8 cellular contexts compared by ENCODE assay signal in the genomic region with DNA sequence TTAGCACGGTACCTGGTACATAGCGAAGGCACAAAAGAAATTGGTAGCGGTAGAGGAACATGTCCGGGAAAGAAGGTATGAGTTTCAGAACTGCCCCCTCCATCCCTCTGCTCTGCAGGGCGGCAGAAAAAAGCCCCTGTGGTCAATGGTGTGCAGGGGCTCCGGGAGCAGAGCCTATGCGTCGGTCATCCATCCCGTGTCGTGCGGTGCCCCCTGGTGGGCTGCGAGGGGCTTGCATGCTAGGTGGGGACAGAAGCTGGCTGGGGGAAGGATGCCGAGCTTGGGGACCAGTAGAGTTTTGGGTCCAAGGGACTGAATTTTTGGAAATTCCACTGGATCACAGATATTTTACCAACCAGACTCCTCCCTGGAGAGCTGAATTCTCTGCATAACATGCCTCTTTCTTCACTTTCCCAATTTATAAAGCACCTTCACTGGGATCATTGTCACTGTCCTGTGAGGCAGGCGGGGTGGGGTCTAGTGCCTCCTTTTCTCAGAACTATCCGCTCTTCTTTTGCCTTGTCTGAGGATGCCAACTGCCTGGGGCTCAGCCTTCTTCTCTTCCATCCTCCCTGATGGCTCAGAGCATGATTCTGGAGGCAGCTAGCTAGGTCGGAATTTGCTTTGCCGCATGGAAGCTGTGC.
DNase-seq lines count a peak whose midpoint lies in the region; TF ChIP-seq lines count a peak whose summit lies in the region.

No MANE protein-coding gene starts in this region.

- peak; percentile 84 for TF ChIP-seq RAD21 in Ishikawa (IDR thresholded peaks at IDR 0.05; ENCODE audit: low read depth)

- no peak overlapping the region for H2AFZ ChIP-seq in SU-DHL-6 (ENCODE audit: low read depth, low read length, severe bottlenecking)
- H2AFZ ChIP-seq in hepatocyte, result no peak overlapping the region
- H2AFZ ChIP-seq in smooth muscle cell (ENCODE audit: low read depth), result no peak overlapping the region

- H3K36me3 ChIP-seq in SU-DHL-6 (ENCODE audit: low read length), result no peaks in the 10 kb centered on the region
- H3K36me3 ChIP-seq in hepatocyte (replicated peaks; ENCODE audit: insufficient read depth, low read depth), result no peaks in the 10 kb centered on the region
- H3K36me3 ChIP-seq in smooth muscle cell (ENCODE audit: low read depth), result no peaks in the 10 kb centered on the region

- no peak overlapping the region for H3K4me2 ChIP-seq in SU-DHL-6 (ENCODE audit: low read depth, low read length, poor library complexity, severe bottlenecking)
- H3K4me2 ChIP-seq in hepatocyte, result no peak overlapping the region
- no peak overlapping the region for H3K4me2 ChIP-seq in smooth muscle cell

- TF ChIP-seq EP300 in Ishikawa (IDR thresholded peaks at IDR 0.05; ENCODE audit: borderline replicate concordance), result no peak

- H3K9ac ChIP-seq in SU-DHL-6 (ENCODE audit: low read length) (no peak overlapping the region), smooth muscle cell (ENCODE audit: low read depth) (no peak overlapping the region)

- H4K20me1 ChIP-seq in SU-DHL-6 (ENCODE audit: low read depth, low read length) (no peaks in the 10 kb centered on the region), hepatocyte (ENCODE audit: insufficient read depth, poor library complexity, severe bottlenecking) (no peaks in the 10 kb centered on the region), smooth muscle cell (ENCODE audit: low read depth) (no peaks in the 10 kb centered on the region)

- H3K27me3 ChIP-seq in SU-DHL-6 (ENCODE audit: low read length) (no peaks in the 10 kb centered on the region), hepatocyte (no peaks in the 10 kb centered on the region), smooth muscle cell (ENCODE audit: low read depth) (no peaks in the 10 kb centered on the region)

- TF ChIP-seq CTCF in SU-DHL-6 (IDR thresholded peaks at IDR 0.05; ENCODE audit: insufficient read depth, low read length, poor library complexity, severe bottlenecking) (peak; percentile 92), hepatocyte (IDR thresholded peaks at IDR 0.05; ENCODE audit: poor library complexity) (peak; percentile 92), smooth muscle cell (IDR thresholded peaks at IDR 0.05; ENCODE audit: borderline replicate concordance, insufficient read depth, poor library complexity, severe bottlenecking) (peak; percentile 92)

- H3K4me1 ChIP-seq in hepatocyte (ENCODE audit: insufficient read depth) (no peaks in the 10 kb centered on the region), smooth muscle cell (ENCODE audit: low read depth) (peaks cover 7% of the 10 kb centered on the region)

- H3K9me3 ChIP-seq in SU-DHL-6 (ENCODE audit: insufficient read depth, low read length), result no peaks in the 10 kb centered on the region
- H3K9me3 ChIP-seq in hepatocyte (ENCODE audit: low read depth), result no peaks in the 10 kb centered on the region
- H3K9me3 ChIP-seq in smooth muscle cell (replicated peaks; ENCODE audit: low read depth), result no peaks in the 10 kb centered on the region

- WGBS in hepatocyte (ENCODE audit: low lambda C conversion rate, missing lambda C conversion rate), result 34% methylated on average over 17 of the region's 17 CpGs
- WGBS in smooth muscle cell (ENCODE audit: low lambda C conversion rate), result 34% methylated on average over 17 of the region's 17 CpGs

- H3K9me2 ChIP-seq in SU-DHL-6 (replicated peaks; ENCODE audit: insufficient read depth, low read length), result no peaks in the 10 kb centered on the region
- H3K9me2 ChIP-seq in hepatocyte (replicated peaks; ENCODE audit: insufficient read depth), result no peaks in the 10 kb centered on the region

- H3K79me2 ChIP-seq in SU-DHL-6 (ENCODE audit: insufficient read depth, low read length) (no peaks in the 10 kb centered on the region), hepatocyte (no peaks in the 10 kb centered on the region), smooth muscle cell (ENCODE audit: low read depth) (no peaks in the 10 kb centered on the region)

- H3K4me3 ChIP-seq in SU-DHL-6 (ENCODE audit: insufficient read depth, low read length, poor library complexity, severe bottlenecking), result no peak overlapping the region
- H3K4me3 ChIP-seq in hepatocyte, result no peak overlapping the region
- H3K4me3 ChIP-seq in smooth muscle cell, result no peak overlapping the region

- no peak overlapping the region for H3K27ac ChIP-seq in SU-DHL-6 (ENCODE audit: low read depth, low read length)
- H3K27ac ChIP-seq in hepatocyte, result no peak overlapping the region
- H3K27ac ChIP-seq in smooth muscle cell (ENCODE audit: low read depth), result no peak overlapping the region

- DNase-seq in ELR (ENCODE audit: low read depth) (peak; percentile 61), amygdala (lab: John Stamatoyannopoulos, UW) (peak in 50 of 56 donors; percentile 10 to 86 (median 50)), hepatocyte (ENCODE audit: low spot score) (peak; percentile 83), smooth muscle cell (lab: John Stamatoyannopoulos, UW; ENCODE audit: unreplicated experiment) (peak; percentile 51), T1000 (lab: John Stamatoyannopoulos, UW) (no peak), NCI-H2029 (lab: John Stamatoyannopoulos, UW) (no peak)

- H3F3A ChIP-seq in SU-DHL-6 (ENCODE audit: insufficient read depth) (no peaks in the 10 kb centered on the region), smooth muscle cell (ENCODE audit: low read depth) (no peaks in the 10 kb centered on the region)

TF ChIP-seq in Ishikawa, 13 proteins besides CTCF, POLR2A, EP300 and RAD21:
- TF ChIP-seq ZBTB7A (IDR thresholded peaks at IDR 0.05; ENCODE audit: low read depth), result no peak
- no peak for TF ChIP-seq YY1 (IDR thresholded peaks at IDR 0.05; ENCODE audit: low read depth)
- TF ChIP-seq NFIC (IDR thresholded peaks at IDR 0.05), result no peak
- no peak for TF ChIP-seq MAX (IDR thresholded peaks at IDR 0.05)
- no peak for TF ChIP-seq CREB1 (IDR thresholded peaks at IDR 0.05; ENCODE audit: low read depth)
- TF ChIP-seq, protein P1, sequence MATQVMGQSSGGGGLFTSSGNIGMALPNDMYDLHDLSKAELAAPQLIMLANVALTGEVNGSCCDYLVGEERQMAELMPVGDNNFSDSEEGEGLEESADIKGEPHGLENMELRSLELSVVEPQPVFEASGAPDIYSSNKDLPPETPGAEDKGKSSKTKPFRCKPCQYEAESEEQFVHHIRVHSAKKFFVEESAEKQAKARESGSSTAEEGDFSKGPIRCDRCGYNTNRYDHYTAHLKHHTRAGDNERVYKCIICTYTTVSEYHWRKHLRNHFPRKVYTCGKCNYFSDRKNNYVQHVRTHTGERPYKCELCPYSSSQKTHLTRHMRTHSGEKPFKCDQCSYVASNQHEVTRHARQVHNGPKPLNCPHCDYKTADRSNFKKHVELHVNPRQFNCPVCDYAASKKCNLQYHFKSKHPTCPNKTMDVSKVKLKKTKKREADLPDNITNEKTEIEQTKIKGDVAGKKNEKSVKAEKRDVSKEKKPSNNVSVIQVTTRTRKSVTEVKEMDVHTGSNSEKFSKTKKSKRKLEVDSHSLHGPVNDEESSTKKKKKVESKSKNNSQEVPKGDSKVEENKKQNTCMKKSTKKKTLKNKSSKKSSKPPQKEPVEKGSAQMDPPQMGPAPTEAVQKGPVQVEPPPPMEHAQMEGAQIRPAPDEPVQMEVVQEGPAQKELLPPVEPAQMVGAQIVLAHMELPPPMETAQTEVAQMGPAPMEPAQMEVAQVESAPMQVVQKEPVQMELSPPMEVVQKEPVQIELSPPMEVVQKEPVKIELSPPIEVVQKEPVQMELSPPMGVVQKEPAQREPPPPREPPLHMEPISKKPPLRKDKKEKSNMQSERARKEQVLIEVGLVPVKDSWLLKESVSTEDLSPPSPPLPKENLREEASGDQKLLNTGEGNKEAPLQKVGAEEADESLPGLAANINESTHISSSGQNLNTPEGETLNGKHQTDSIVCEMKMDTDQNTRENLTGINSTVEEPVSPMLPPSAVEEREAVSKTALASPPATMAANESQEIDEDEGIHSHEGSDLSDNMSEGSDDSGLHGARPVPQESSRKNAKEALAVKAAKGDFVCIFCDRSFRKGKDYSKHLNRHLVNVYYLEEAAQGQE (IDR thresholded peaks at IDR 0.05; ENCODE audit: low read depth), result no peak
- no peak for TF ChIP-seq TCF12 (IDR thresholded peaks at IDR 0.05; ENCODE audit: low read depth)
- TF ChIP-seq CEBPB (IDR thresholded peaks at IDR 0.05), result no peak
- TF ChIP-seq TEAD4 (IDR thresholded peaks at IDR 0.05), result no peak
- TF ChIP-seq TAF1 (IDR thresholded peaks at IDR 0.05; ENCODE audit: low read depth), result no peak
- no peak for TF ChIP-seq EGR1 (IDR thresholded peaks at IDR 0.05)
- TF ChIP-seq FOXM1 (IDR thresholded peaks at IDR 0.05; ENCODE audit: borderline replicate concordance, low read depth), result no peak
- TF ChIP-seq, protein P2, sequence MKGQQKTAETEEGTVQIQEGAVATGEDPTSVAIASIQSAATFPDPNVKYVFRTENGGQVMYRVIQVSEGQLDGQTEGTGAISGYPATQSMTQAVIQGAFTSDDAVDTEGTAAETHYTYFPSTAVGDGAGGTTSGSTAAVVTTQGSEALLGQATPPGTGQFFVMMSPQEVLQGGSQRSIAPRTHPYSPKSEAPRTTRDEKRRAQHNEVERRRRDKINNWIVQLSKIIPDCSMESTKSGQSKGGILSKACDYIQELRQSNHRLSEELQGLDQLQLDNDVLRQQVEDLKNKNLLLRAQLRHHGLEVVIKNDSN (IDR thresholded peaks at IDR 0.05), result no peak

Comparison
In these comparisons a context has a peak if more than half of its experiments do, and no peak if none do; other contexts are left out.
1. DNase-seq: peak in ELR (single experiment), amygdala (50 of 56), hepatocyte (single experiment) and smooth muscle cell (single experiment); none in T1000 (single experiment) and NCI-H2029 (single experiment).
2. Peak in every context shown above with its lines, with median percentiles within 50 percentile points of each other: CTCF ChIP-seq.